22 cellular contexts compared by ENCODE assay signal in genomic region chr5:32159328-32160072, GRCh38.
"Had no signal": no experiment of that assay in that cellular context is flagged by ENCODE, and none has a peak within 500 bp of the region (broad histone marks: within the 10 kb centered on the region; RNA-seq: fewer than 3 reads in every experiment).

No MANE protein-coding gene starts in this region.

- H3K27me3 ChIP-seq: ascending aorta, esophagus muscularis mucosa, gastroesophageal sphincter, heart left ventricle, left lung, ovary, spleen, upper lobe of right lung had no signal

- H3K9me3 Mint-ChIP-seq: activated CD4-positive, alpha-beta memory T cell treated with anti-CD3 and anti-CD28 coated beads, Interleukin-2, amount 10 ng/mL, durations not matched to agents 7 days and 5 days; activated T-cell treated with anti-CD3 and anti-CD28 coated beads, Interleukin-2, amount 50 U/mL, for 24 hours; memory B cell; naive B cell; stimulated activated naive B cell treated with anti-CD40 and anti-IgM and Interleukin-4, amounts not matched to agents 10 μg/mL and 1 μg/mL and 100 μg/mL, for 72 hours; WTC11 had no signal

- H3K4me3 Mint-ChIP-seq: activated CD4-positive, alpha-beta memory T cell treated with anti-CD3 and anti-CD28 coated beads, Interleukin-2, amount 10 ng/mL, durations not matched to agents 7 days and 5 days; activated T-cell treated with anti-CD3 and anti-CD28 coated beads, Interleukin-2, amount 50 U/mL, for 24 hours; memory B cell; naive B cell; stimulated activated naive B cell treated with anti-CD40 and anti-IgM and Interleukin-4, amounts not matched to agents 10 μg/mL and 1 μg/mL and 100 μg/mL, for 72 hours; WTC11 had no signal

- H3K27me3 Mint-ChIP-seq: activated CD4-positive, alpha-beta memory T cell treated with anti-CD3 and anti-CD28 coated beads, Interleukin-2, amount 10 ng/mL, durations not matched to agents 7 days and 5 days; activated T-cell treated with anti-CD3 and anti-CD28 coated beads, Interleukin-2, amount 50 U/mL, for 24 hours; memory B cell; naive B cell; stimulated activated naive B cell treated with anti-CD40 and anti-IgM and Interleukin-4, amounts not matched to agents 10 μg/mL and 1 μg/mL and 100 μg/mL, for 72 hours had no signal

- H3K4me3 ChIP-seq: ascending aorta, esophagus muscularis mucosa, gastroesophageal sphincter, heart left ventricle, left lung, mucosa of descending colon, ovary, spleen, thoracic aorta, upper lobe of right lung had no signal

- H3K27ac ChIP-seq: ascending aorta, left lung, ovary, spleen, thoracic aorta, upper lobe of right lung had no signal

- H3K27ac Mint-ChIP-seq: activated CD4-positive, alpha-beta memory T cell treated with anti-CD3 and anti-CD28 coated beads, Interleukin-2, amount 10 ng/mL, durations not matched to agents 7 days and 5 days; activated T-cell treated with anti-CD3 and anti-CD28 coated beads, Interleukin-2, amount 50 U/mL, for 24 hours; memory B cell; stimulated activated naive B cell treated with anti-CD40 and anti-IgM and Interleukin-4, amounts not matched to agents 10 μg/mL and 1 μg/mL and 100 μg/mL, for 72 hours; WTC11 had no signal

- H3K36me3 ChIP-seq: ascending aorta, esophagus muscularis mucosa, heart left ventricle, ovary, thoracic aorta, upper lobe of right lung had no signal

- H3K4me1 Mint-ChIP-seq: WTC11 had no signal

- ATAC-seq: gastroesophageal sphincter; mucosa of descending colon; stimulated activated naive B cell treated with anti-CD40 and anti-IgM and Interleukin-4, amounts not matched to agents 10 μg/mL and 1 μg/mL and 100 μg/mL, for 72 hours; upper lobe of right lung; WTC11 had no signal

- DNase-seq: activated CD4-positive, alpha-beta memory T cell treated with anti-CD3 and anti-CD28 coated beads, Interleukin-2, amount 10 ng/mL, durations not matched to agents 7 days and 5 days; activated CD4-positive, alpha-beta T cell treated with anti-CD3 and anti-CD28 coated beads for 4 hours; activated effector memory CD4-positive, alpha-beta T cell treated with anti-CD3 and anti-CD28 coated beads, Interleukin-2, amount 50 U/mL, for 16 hours; activated naive CD4-positive, alpha-beta T cell treated with anti-CD3 and anti-CD28 coated beads, Interleukin-2, amount 50 U/mL, for 16 hours; activated T-cell treated with anti-CD3 and anti-CD28 coated beads, Interleukin-2, amount 50 U/mL, for 24 hours; cerebellar nuclear complex; cortex of kidney; heart left ventricle; left lung; mucosa of descending colon; naive B cell; ovary; spleen; stimulated activated CD4-positive, alpha-beta T cell treated with anti-CD3 and anti-CD28 coated beads, Interleukin-4, amount 100 ng/mL, for 4 hours; stimulated activated naive B cell treated with anti-CD40 and anti-IgM and Interleukin-4, amounts not matched to agents 10 μg/mL and 1 μg/mL and 100 μg/mL, for 72 hours; upper lobe of right lung had no signal

- H3K9me3 ChIP-seq: ascending aorta, esophagus muscularis mucosa, gastroesophageal sphincter, heart left ventricle, left lung, mucosa of descending colon, ovary, spleen, thoracic aorta, upper lobe of right lung had no signal

- H3K36me3 Mint-ChIP-seq: naive B cell had no signal
